7 cellular contexts compared by ENCODE assay signal in the genomic region with DNA sequence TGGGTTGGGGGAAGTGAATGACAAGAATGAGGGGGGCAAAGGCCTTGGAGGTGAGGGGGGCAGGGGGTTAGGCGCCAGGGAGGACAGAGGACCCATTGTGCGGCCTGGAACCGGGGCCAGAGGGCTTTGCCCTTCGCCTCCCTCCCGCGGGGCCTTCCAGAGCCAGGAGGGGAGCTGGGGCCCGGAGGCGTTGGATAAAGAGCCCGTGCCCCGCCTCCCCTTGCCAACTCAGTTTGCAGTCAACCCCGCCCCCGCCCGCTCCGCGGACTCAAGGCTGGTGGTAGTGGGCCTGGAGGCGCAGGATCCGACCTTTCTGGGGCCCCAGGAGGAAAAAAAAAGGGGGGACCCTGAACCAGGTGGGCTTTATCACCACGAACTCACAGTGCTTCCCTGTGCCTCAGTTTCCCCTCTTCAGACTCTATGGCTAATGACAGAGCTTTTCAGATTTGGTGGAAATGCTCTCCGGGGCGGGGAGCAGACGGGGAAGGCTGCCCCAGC.
DNase-seq lines count a peak whose midpoint lies in the region; ATAC-seq and TF ChIP-seq lines count a peak whose summit lies in the region.

No MANE protein-coding gene starts in this region.

- H3K9me3 Mint-ChIP-seq in activated naive CD8-positive, alpha-beta T cell treated with anti-CD3 and anti-CD28 coated beads, Interleukin-2, amount 50 U/mL, for 24 hours = no peaks in the 10 kb centered on the region

- H3K9ac ChIP-seq in KMS-11 = peak overlapping the region; percentile 33; the same call in 1 of the 2 replicates
- peak overlapping the region; percentile 33; the same call in 1 of the 2 replicates for H3K9ac ChIP-seq in iPS-20b (ENCODE audit: low read depth, low read length)

- H3K27me3 ChIP-seq in KMS-11 (ENCODE audit: insufficient read depth, low read depth) (peaks cover 19% of the 10 kb centered on the region), iPS-20b (ENCODE audit: insufficient read depth, low read length) (peaks cover 62% of the 10 kb centered on the region)

- peaks cover 15% of the 10 kb centered on the region for H3K4me1 Mint-ChIP-seq in activated naive CD8-positive, alpha-beta T cell treated with anti-CD3 and anti-CD28 coated beads, Interleukin-2, amount 50 U/mL, for 24 hours

- peaks cover 17% of the 10 kb centered on the region for H3K4me1 ChIP-seq in KMS-11 (ENCODE audit: low read depth, poor library complexity, severe bottlenecking)
- H3K4me1 ChIP-seq in iPS-20b (ENCODE audit: insufficient read depth, low read length) = peaks cover 2% of the 10 kb centered on the region; the same call in 1 of the 2 replicates

- H3K9me3 ChIP-seq in iPS-20b (ENCODE audit: insufficient read depth, low read depth, low read length) = no peaks in the 10 kb centered on the region

- peak overlapping the region; percentile 99 for H3K4me2 ChIP-seq in KMS-11

- TF ChIP-seq CTCF in KMS-11 (conservative IDR thresholded peaks at IDR 0.05; ENCODE audit: low read depth, low read length) = no peak

- H3K36me3 ChIP-seq in KMS-11 (ENCODE audit: insufficient read depth) (no peaks in the 10 kb centered on the region), iPS-20b (ENCODE audit: insufficient read depth, low read depth, low read length) (no peaks in the 10 kb centered on the region)

- peak overlapping the region; percentile 60 for H3K27ac Mint-ChIP-seq in activated naive CD8-positive, alpha-beta T cell treated with anti-CD3 and anti-CD28 coated beads, Interleukin-2, amount 50 U/mL, for 24 hours

- H2AFZ ChIP-seq in KMS-11 (ENCODE audit: low read depth) = peak overlapping the region; percentile 84; the same call in 1 of the 2 replicates

- no peak overlapping the region for H3K4me3 ChIP-seq in KMS-11 (IDR thresholded peaks at IDR 0.05; ENCODE audit: insufficient read depth, low read depth, low read length)
- peak overlapping the region; percentile 74 for H3K4me3 ChIP-seq in iPS-20b (ENCODE audit: low read length)

- no peak for ATAC-seq in activated naive CD8-positive, alpha-beta T cell treated with anti-CD3 and anti-CD28 coated beads, Interleukin-2, amount 50 U/mL, for 24 hours
- ATAC-seq in HG03354 (IDR thresholded peaks at IDR 0.05; ENCODE audit: poor library complexity, severe bottlenecking, unreplicated experiment) = no peak

- no peaks in the 10 kb centered on the region for H3K79me2 ChIP-seq in KMS-11 (ENCODE audit: insufficient read depth, low read depth)

- peak; percentile 41 for DNase-seq in activated naive CD8-positive, alpha-beta T cell treated with anti-CD3 and anti-CD28 coated beads, Interleukin-2, amount 50 U/mL, for 24 hours
- DNase-seq in stimulated activated CD4-positive, alpha-beta T cell treated with anti-CD3 and anti-CD28 coated beads, Interleukin-2, amount 100 ng/mL, for 4 hours (ENCODE audit: low read depth) = peak; percentile 10
- DNase-seq in SW480 (ENCODE audit: low spot score) (no peak), NCI-H524 (lab: John Stamatoyannopoulos, UW) (no peak)

- H3K27me3 Mint-ChIP-seq in activated naive CD8-positive, alpha-beta T cell treated with anti-CD3 and anti-CD28 coated beads, Interleukin-2, amount 50 U/mL, for 24 hours = peaks cover 4% of the 10 kb centered on the region

- no peaks in the 10 kb centered on the region for H4K20me1 ChIP-seq in KMS-11 (ENCODE audit: insufficient read depth)

- H3K4me3 Mint-ChIP-seq in activated naive CD8-positive, alpha-beta T cell treated with anti-CD3 and anti-CD28 coated beads, Interleukin-2, amount 50 U/mL, for 24 hours = peak overlapping the region; percentile 85

- H3K27ac ChIP-seq in KMS-11 (no peak overlapping the region), iPS-20b (ENCODE audit: low read length) (no peak overlapping the region)

- H3K36me3 Mint-ChIP-seq in activated naive CD8-positive, alpha-beta T cell treated with anti-CD3 and anti-CD28 coated beads, Interleukin-2, amount 50 U/mL, for 24 hours (ENCODE audit: low read depth) = no peaks in the 10 kb centered on the region

Comparison
In these comparisons a context has a peak if more than half of its experiments do, and no peak if none do; other contexts are left out.
1. DNase-seq: peak in activated naive CD8-positive, alpha-beta T cell treated with anti-CD3 and anti-CD28 coated beads, Interleukin-2, amount 50 U/mL, for 24 hours (single experiment) and stimulated activated CD4-positive, alpha-beta T cell treated with anti-CD3 and anti-CD28 coated beads, Interleukin-2, amount 100 ng/mL, for 4 hours (single experiment); none in SW480 (single experiment) and NCI-H524 (0 of 2).